ENCODE assay signal across 28 cellular contexts in the genomic region with DNA sequence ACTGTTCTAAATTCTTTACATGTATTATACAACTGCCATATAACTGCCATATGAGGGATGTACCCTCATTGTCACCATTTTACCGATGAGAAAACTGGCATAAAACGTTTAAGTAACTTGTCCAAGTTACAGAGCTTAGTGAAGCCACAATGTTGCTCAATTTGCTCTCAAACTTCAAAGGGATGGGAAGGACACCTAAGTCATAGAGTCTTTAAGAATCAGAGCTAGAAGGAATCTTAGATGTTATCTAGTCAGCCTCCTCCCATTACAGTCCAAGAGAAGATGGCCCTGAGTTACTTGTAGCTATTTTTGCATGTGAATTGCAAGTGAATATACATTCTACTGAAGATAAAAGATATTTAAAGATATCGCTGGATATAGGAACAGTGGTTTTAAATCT. TPM values are rescaled to one million over a fixed set of nuclear protein-coding genes. Genes with fewer than 3 reads are reported as not detected.
DNase-seq lines count a peak whose midpoint lies in the region; ATAC-seq and TF ChIP-seq lines count a peak whose summit lies in the region.
"Had no signal": no experiment of that assay in that cellular context is flagged by ENCODE, and none has a peak within 500 bp of the region (broad histone marks: within the 10 kb centered on the region; RNA-seq: fewer than 3 reads in every experiment).

No MANE protein-coding gene starts in this region.

- no peak for TF ChIP-seq POLR2A in prostate gland (IDR thresholded peaks at IDR 0.05)

- DNase-seq in activated CD4-positive, alpha-beta T cell treated with anti-CD3 and anti-CD28 coated beads for 36 hours, result no peak
- DNase-seq in activated CD4-positive, alpha-beta T cell treated with anti-CD3 and anti-CD28 coated beads, Interleukin-2, amount 50 U/mL, for 48 hours, result no peak
- no peak for DNase-seq in stimulated activated naive CD8-positive, alpha-beta T cell treated with anti-CD3 and anti-CD28 coated beads, Interleukin-15, Interleukin-2, amounts not matched to agents 100 U/mL and 50 U/mL, for 24 hours
- DNase-seq in activated naive CD4-positive, alpha-beta T cell treated with anti-CD3 and anti-CD28 coated beads, Interleukin-2, amount 50 U/mL, for 72 hours (ENCODE audit: low spot score in 2 of 2), result no peak
- no peak for DNase-seq in superior temporal gyrus (ENCODE audit: extremely low spot score)
- no peak for DNase-seq in prostate gland (ENCODE audit: low spot score)
- DNase-seq in amniotic stem cell (lab: John Stamatoyannopoulos, UW), result no peak
- DNase-seq: activated CD4-positive, alpha-beta T cell treated with anti-CD3 and anti-CD28 coated beads, Interleukin-2, amount 50 U/mL, for 4 hours; DMS79 treated with DMSO at 0.1 percent for 48 hours; gastrocnemius medialis; GOT3; kidney glomerular epithelial cell; NCI-H2107; NCI-H748 treated with DMSO at 0.1 percent for 48 hours; RPMI8226; sigmoid colon; SJCRH30; stimulated activated CD4-positive, alpha-beta T cell treated with anti-CD3 and anti-CD28 coated beads, Interleukin-4, amount 100 ng/mL, for 24 hours; substantia nigra; upper lobe of left lung had no signal

- TF ChIP-seq CTCF in prostate gland (IDR thresholded peaks at IDR 0.05), result no peak

- no peaks in the 10 kb centered on the region for H3K36me3 Mint-ChIP-seq in activated CD4-positive, alpha-beta T cell treated with anti-CD3 and anti-CD28 coated beads for 36 hours (ENCODE audit: low read depth)
- H3K36me3 Mint-ChIP-seq in stimulated activated naive CD8-positive, alpha-beta T cell treated with anti-CD3 and anti-CD28 coated beads, Interleukin-15, Interleukin-2, amounts not matched to agents 100 ng/mL and 50 ng/mL, for 24 hours (ENCODE audit: low read depth), result no peaks in the 10 kb centered on the region
- H3K36me3 Mint-ChIP-seq in activated naive CD4-positive, alpha-beta T cell treated with anti-CD3 and anti-CD28 coated beads, Interleukin-2, amount 50 U/mL, for 72 hours, result no peaks in the 10 kb centered on the region
- H3K36me3 Mint-ChIP-seq: CD14-positive monocyte, WTC11 had no signal

- no peaks in the 10 kb centered on the region for H3K4me1 ChIP-seq in prostate gland (replicated peaks)
- H3K4me1 ChIP-seq: gastrocnemius medialis, sigmoid colon, SJCRH30 had no signal

- peaks cover 65% of the 10 kb centered on the region for H3K4me1 Mint-ChIP-seq in activated CD4-positive, alpha-beta T cell treated with anti-CD3 and anti-CD28 coated beads for 36 hours
- H3K4me1 Mint-ChIP-seq in stimulated activated naive CD8-positive, alpha-beta T cell treated with anti-CD3 and anti-CD28 coated beads, Interleukin-15, Interleukin-2, amounts not matched to agents 100 ng/mL and 50 ng/mL, for 24 hours (ENCODE audit: low read depth), result peaks cover 69% of the 10 kb centered on the region

- H3K4me3 ChIP-seq in prostate gland, result no peak overlapping the region
- H3K4me3 ChIP-seq: cardiac muscle cell, gastrocnemius medialis, sigmoid colon, SJCRH30, upper lobe of left lung had no signal

- H3K9me3 ChIP-seq in prostate gland, result no peaks in the 10 kb centered on the region
- H3K9me3 ChIP-seq: gastrocnemius medialis, sigmoid colon, SJCRH30, upper lobe of left lung had no signal

- CTCF ChIA-PET in activated CD4-positive, alpha-beta T cell treated with anti-CD3 and anti-CD28 coated beads for 36 hours (lab: Charles Lee), result interaction anchor here (0.7 to 5.4 kb wide), 7 partner anchors 9 to 130 kb away, joined by 3 to 52 read pairs (median 4); partner anchors contain the start of gene F5

- intact Hi-C loops in activated CD4-positive, alpha-beta T cell treated with anti-CD3 and anti-CD28 coated beads for 36 hours (cut with DNase I, micrococcal nuclease), result loop anchor here in 1 of 2 experiments (1.0 to 5.0 kb wide), 3 partner anchors 13 to 47 kb away; partner anchors contain the start of gene SELP
- intact Hi-C loops in prostate gland (cut with DNase I), result no loop called here

- no peaks in the 10 kb centered on the region for H3K36me3 ChIP-seq in prostate gland
- H3K36me3 ChIP-seq: cardiac muscle cell, gastrocnemius medialis, sigmoid colon, SJCRH30, upper lobe of left lung had no signal

- no peaks in the 10 kb centered on the region for H3K9me3 Mint-ChIP-seq in activated CD4-positive, alpha-beta T cell treated with anti-CD3 and anti-CD28 coated beads for 36 hours (ENCODE audit: low read depth)
- H3K9me3 Mint-ChIP-seq in stimulated activated naive CD8-positive, alpha-beta T cell treated with anti-CD3 and anti-CD28 coated beads, Interleukin-15, Interleukin-2, amounts not matched to agents 100 ng/mL and 50 ng/mL, for 24 hours, result no peaks in the 10 kb centered on the region
- H3K9me3 Mint-ChIP-seq in activated naive CD4-positive, alpha-beta T cell treated with anti-CD3 and anti-CD28 coated beads, Interleukin-2, amount 50 U/mL, for 72 hours, result no peaks in the 10 kb centered on the region
- H3K9me3 Mint-ChIP-seq: CD14-positive monocyte, WTC11 had no signal

- H3K27ac ChIP-seq in prostate gland, result no peak overlapping the region
- H3K27ac ChIP-seq: 22Rv1, cardiac muscle cell, gastrocnemius medialis, sigmoid colon, SJCRH30, upper lobe of left lung had no signal

- H3K27me3 Mint-ChIP-seq in activated CD4-positive, alpha-beta T cell treated with anti-CD3 and anti-CD28 coated beads for 36 hours, result no peaks in the 10 kb centered on the region
- no peaks in the 10 kb centered on the region for H3K27me3 Mint-ChIP-seq in stimulated activated naive CD8-positive, alpha-beta T cell treated with anti-CD3 and anti-CD28 coated beads, Interleukin-15, Interleukin-2, amounts not matched to agents 100 ng/mL and 50 ng/mL, for 24 hours

- peak overlapping the region; percentile 95 for H3K27ac Mint-ChIP-seq in activated CD4-positive, alpha-beta T cell treated with anti-CD3 and anti-CD28 coated beads for 36 hours
- H3K27ac Mint-ChIP-seq in stimulated activated naive CD8-positive, alpha-beta T cell treated with anti-CD3 and anti-CD28 coated beads, Interleukin-15, Interleukin-2, amounts not matched to agents 100 ng/mL and 50 ng/mL, for 24 hours, result peak overlapping the region; percentile 97
- H3K27ac Mint-ChIP-seq in activated naive CD4-positive, alpha-beta T cell treated with anti-CD3 and anti-CD28 coated beads, Interleukin-2, amount 50 U/mL, for 72 hours, result peak overlapping the region in 1 of 2 donors; percentile 84
- H3K27ac Mint-ChIP-seq: CD14-positive monocyte, progenitor cell of endocrine pancreas, WTC11 had no signal

- WGBS in prostate gland, result 63% methylated on average over 3 of the region's 3 CpGs

- no peak overlapping the region for H3K4me3 Mint-ChIP-seq in activated CD4-positive, alpha-beta T cell treated with anti-CD3 and anti-CD28 coated beads for 36 hours
- H3K4me3 Mint-ChIP-seq in stimulated activated naive CD8-positive, alpha-beta T cell treated with anti-CD3 and anti-CD28 coated beads, Interleukin-15, Interleukin-2, amounts not matched to agents 100 ng/mL and 50 ng/mL, for 24 hours, result peak overlapping the region; percentile 73
- H3K4me3 Mint-ChIP-seq: CD14-positive monocyte, WTC11 had no signal

- POLR2A ChIA-PET in activated CD4-positive, alpha-beta T cell treated with anti-CD3 and anti-CD28 coated beads for 36 hours (lab: Charles Lee), result interaction anchor here (1.5 kb wide), 1 partner anchor 13 kb away, joined by 4 read pairs; no protein-coding TSS in a partner anchor

- no peak for ATAC-seq in activated CD4-positive, alpha-beta T cell treated with anti-CD3 and anti-CD28 coated beads for 36 hours
- no peak for ATAC-seq in stimulated activated naive CD8-positive, alpha-beta T cell treated with anti-CD3 and anti-CD28 coated beads, Interleukin-15, Interleukin-2, amounts not matched to agents 100 U/mL and 50 U/mL, for 24 hours
- ATAC-seq in activated naive CD4-positive, alpha-beta T cell treated with anti-CD3 and anti-CD28 coated beads, Interleukin-2, amount 50 U/mL, for 72 hours, result peak; percentile 39 to 47
- ATAC-seq: gastrocnemius medialis, WTC11 had no signal

- H3K27me3 ChIP-seq in prostate gland (replicated peaks; ENCODE audit: insufficient read depth), result no peaks in the 10 kb centered on the region
- H3K27me3 ChIP-seq: gastrocnemius medialis, sigmoid colon, SJCRH30, upper lobe of left lung had no signal

RNA-seq across cellular contexts. Expression of gene SELL, which starts 31.7 kb away (rescaled TPM):
- 100 to 1,000 TPM; 206 to 262 TPM for total RNA-seq in activated CD4-positive, alpha-beta T cell treated with anti-CD3 and anti-CD28 coated beads for 36 hours
- total RNA-seq in activated naive CD4-positive, alpha-beta T cell treated with anti-CD3 and anti-CD28 coated beads, Interleukin-2, amount 50 U/mL, for 72 hours, result 100 to 1,000 TPM; 317 to 341 TPM
- 1 to 10 TPM; 1.3 to 4.8 TPM for total RNA-seq in prostate gland
- total RNA-seq: cardiac muscle cell, SJCRH30 had no signal

RNA-seq across cellular contexts. Expression of gene SELP, which starts 49.8 kb away (rescaled TPM):
- total RNA-seq in activated CD4-positive, alpha-beta T cell treated with anti-CD3 and anti-CD28 coated beads for 36 hours, result 1 to 10 TPM in 1 of 2 experiments, under 1 TPM in 1; 0.50 to 1.4 TPM
- total RNA-seq in activated naive CD4-positive, alpha-beta T cell treated with anti-CD3 and anti-CD28 coated beads, Interleukin-2, amount 50 U/mL, for 72 hours, result 1 to 10 TPM; 1.5 to 2.0 TPM
- 10 to 100 TPM in 1 of 2 donors, 1 to 10 TPM in 1; 9.1 to 10.8 TPM for total RNA-seq in prostate gland
- total RNA-seq: astrocyte, cardiac muscle cell, fibroblast of lung, progenitor cell of endocrine pancreas, SJCRH30 had no signal

RNA-seq across cellular contexts. Expression of gene SELE, which starts 54.2 kb away (rescaled TPM):
- total RNA-seq in activated CD4-positive, alpha-beta T cell treated with anti-CD3 and anti-CD28 coated beads for 36 hours, result not detected
- total RNA-seq in activated naive CD4-positive, alpha-beta T cell treated with anti-CD3 and anti-CD28 coated beads, Interleukin-2, amount 50 U/mL, for 72 hours, result not detected
- 1 to 10 TPM; 1.7 to 3.0 TPM for total RNA-seq in prostate gland
- total RNA-seq: astrocyte, cardiac muscle cell, fibroblast of lung, progenitor cell of endocrine pancreas, SJCRH30, WTC11 had no signal

Comparison
In these comparisons a context has a peak if more than half of its experiments do, and no peak if none do; other contexts are left out.
1. ATAC-seq: peak in activated naive CD4-positive, alpha-beta T cell treated with anti-CD3 and anti-CD28 coated beads, Interleukin-2, amount 50 U/mL, for 72 hours (2 of 2); none in activated CD4-positive, alpha-beta T cell treated with anti-CD3 and anti-CD28 coated beads for 36 hours (single experiment) and stimulated activated naive CD8-positive, alpha-beta T cell treated with anti-CD3 and anti-CD28 coated beads, Interleukin-15, Interleukin-2, amounts not matched to agents 100 U/mL and 50 U/mL, for 24 hours (single experiment).
2. RNA of gene SELL, which starts 31.7 kb away (total RNA-seq): 317 to 341 TPM in activated naive CD4-positive, alpha-beta T cell treated with anti-CD3 and anti-CD28 coated beads, Interleukin-2, amount 50 U/mL, for 72 hours and 206 to 262 TPM in activated CD4-positive, alpha-beta T cell treated with anti-CD3 and anti-CD28 coated beads for 36 hours; 1.3 to 4.8 TPM in prostate gland; every median in the first group is over 10 times any median in the second.